Comparison of ENCODE assay signal across 1 cellular context in the genomic region with DNA sequence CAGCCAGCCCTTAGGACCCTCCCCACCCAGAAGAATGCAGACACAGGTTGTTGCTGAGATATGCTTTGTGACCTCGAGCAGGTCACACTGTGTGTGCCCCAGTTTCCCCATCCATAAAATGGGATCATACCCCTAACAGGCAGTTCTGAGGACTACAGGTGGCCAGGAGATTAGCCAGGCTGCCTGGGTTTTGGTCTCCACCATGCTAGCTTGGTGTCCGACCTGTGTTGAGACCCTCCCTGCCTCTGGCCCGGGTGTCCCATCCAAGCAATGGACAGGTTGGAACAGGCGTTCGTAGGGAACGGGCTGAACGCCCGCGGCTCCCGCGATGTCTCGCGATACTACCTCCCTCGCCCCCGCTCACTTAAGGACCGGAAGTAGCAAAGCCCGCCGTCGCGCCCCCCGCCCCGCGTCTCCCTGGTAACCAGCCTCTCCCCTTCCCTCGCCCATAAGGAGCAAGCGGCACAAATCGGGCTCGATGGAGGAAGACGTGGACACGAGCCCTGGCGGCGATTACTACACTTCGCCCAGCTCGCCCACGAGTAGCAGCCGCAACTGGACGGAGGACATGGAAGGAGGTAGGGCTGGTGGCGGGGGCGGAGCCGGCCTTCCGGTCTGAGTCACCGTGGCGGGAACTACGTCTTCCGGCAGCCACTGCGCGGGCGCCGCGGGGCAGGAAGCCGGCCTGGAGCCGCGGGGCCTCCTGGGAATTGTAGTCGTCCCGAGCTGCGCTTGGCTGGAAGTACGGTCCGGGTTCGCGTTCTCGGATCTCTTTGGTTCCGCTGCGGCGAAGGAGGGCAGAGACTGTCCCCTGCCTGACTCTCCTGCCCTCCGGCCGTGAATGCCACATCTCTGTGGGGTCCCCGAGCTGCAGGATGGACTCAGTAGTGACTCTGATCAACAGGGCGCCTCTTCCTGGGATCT.
TF ChIP-seq lines count a peak whose summit lies in the region.

No MANE protein-coding gene starts in this region.

TF ChIP-seq in HepG2, 621 proteins besides CTCF, POLR2A, EP300 and RAD21 (continued from another document and continues in another):
- no peak for TF ChIP-seq ZNF570 (CRISPR knock-in tag; IDR thresholded peaks at IDR 0.05; ENCODE audit: borderline replicate concordance)
- TF ChIP-seq ZNF432 (CRISPR knock-in tag; IDR thresholded peaks at IDR 0.05; ENCODE audit: borderline replicate concordance) = no peak
- TF ChIP-seq MED1 (CRISPR knock-in tag; IDR thresholded peaks at IDR 0.05) = 0 out of 2 replicates have a peak, but pooled peaks have one; percentile 13
- no peak for TF ChIP-seq ZBTB1 (CRISPR knock-in tag; IDR thresholded peaks at IDR 0.05; ENCODE audit: borderline replicate concordance)
- TF ChIP-seq SMAD3 (CRISPR knock-in tag; IDR thresholded peaks at IDR 0.05) = no peak
- peak; percentile 30; the same call in 1 of the 2 replicates for TF ChIP-seq NRL (CRISPR knock-in tag; IDR thresholded peaks at IDR 0.05; ENCODE audit: borderline replicate concordance)
- no peak for TF ChIP-seq NFIC (IDR thresholded peaks at IDR 0.05; ENCODE audit: low read length)
- TF ChIP-seq MBNL3 (CRISPR knock-in tag; conservative IDR thresholded peaks at IDR 0.05) = no peak
- peak; percentile 89 for TF ChIP-seq GATAD1 (CRISPR knock-in tag; IDR thresholded peaks at IDR 0.05)
- TF ChIP-seq, protein P1, sequence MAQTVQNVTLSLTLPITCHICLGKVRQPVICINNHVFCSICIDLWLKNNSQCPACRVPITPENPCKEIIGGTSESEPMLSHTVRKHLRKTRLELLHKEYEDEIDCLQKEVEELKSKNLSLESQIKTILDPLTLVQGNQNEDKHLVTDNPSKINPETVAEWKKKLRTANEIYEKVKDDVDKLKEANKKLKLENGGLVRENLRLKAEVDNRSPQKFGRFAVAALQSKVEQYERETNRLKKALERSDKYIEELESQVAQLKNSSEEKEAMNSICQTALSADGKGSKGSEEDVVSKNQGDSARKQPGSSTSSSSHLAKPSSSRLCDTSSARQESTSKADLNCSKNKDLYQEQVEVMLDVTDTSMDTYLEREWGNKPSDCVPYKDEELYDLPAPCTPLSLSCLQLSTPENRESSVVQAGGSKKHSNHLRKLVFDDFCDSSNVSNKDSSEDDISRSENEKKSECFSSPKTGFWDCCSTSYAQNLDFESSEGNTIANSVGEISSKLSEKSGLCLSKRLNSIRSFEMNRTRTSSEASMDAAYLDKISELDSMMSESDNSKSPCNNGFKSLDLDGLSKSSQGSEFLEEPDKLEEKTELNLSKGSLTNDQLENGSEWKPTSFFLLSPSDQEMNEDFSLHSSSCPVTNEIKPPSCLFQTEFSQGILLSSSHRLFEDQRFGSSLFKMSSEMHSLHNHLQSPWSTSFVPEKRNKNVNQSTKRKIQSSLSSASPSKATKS (CRISPR knock-in tag; IDR thresholded peaks at IDR 0.05) = no peak
- TF ChIP-seq TCF7 (IDR thresholded peaks at IDR 0.05; ENCODE audit: low read depth) = no peak
- no peak for TF ChIP-seq ZEB1 (IDR thresholded peaks at IDR 0.05; ENCODE audit: insufficient replicate concordance, low read depth)
- no peak for TF ChIP-seq TCF7L2 (IDR thresholded peaks at IDR 0.05; ENCODE audit: low read depth, low read length)
- no peak for TF ChIP-seq ZMAT3 (CRISPR knock-in tag; conservative IDR thresholded peaks at IDR 0.05)
- TF ChIP-seq USF2 (IDR thresholded peaks at IDR 0.05; ENCODE audit: low read depth, low read length) = no peak
- no peak for TF ChIP-seq USF2 (CRISPR knock-in tag; IDR thresholded peaks at IDR 0.05; ENCODE audit: borderline replicate concordance)
- TF ChIP-seq KAT7 (CRISPR knock-in tag; IDR thresholded peaks at IDR 0.05; ENCODE audit: borderline replicate concordance) = 0 out of 2 replicates have a peak, but pooled peaks have one; percentile 3
- TF ChIP-seq, protein P2, sequence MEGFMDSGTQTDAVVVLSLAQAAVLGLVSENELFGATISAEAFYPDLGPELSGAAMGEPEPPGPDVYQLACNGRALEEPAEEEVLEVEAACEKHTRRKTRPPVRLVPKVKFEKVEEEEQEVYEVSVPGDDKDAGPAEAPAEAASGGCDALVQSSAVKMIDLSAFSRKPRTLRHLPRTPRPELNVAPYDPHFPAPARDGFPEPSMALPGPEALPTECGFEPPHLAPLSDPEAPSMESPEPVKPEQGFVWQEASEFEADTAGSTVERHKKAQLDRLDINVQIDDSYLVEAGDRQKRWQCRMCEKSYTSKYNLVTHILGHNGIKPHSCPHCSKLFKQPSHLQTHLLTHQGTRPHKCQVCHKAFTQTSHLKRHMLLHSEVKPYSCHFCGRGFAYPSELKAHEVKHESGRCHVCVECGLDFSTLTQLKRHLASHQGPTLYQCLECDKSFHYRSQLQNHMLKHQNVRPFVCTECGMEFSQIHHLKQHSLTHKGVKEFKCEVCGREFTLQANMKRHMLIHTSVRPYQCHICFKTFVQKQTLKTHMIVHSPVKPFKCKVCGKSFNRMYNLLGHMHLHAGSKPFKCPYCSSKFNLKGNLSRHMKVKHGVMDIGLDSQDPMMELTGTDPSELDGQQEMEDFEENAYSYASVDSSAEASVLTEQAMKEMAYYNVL (CRISPR knock-in tag; IDR thresholded peaks at IDR 0.05; ENCODE audit: borderline replicate concordance) = 0 out of 2 replicates have a peak, but pooled peaks have one; percentile 26
- no peak for TF ChIP-seq FOXO1 (CRISPR knock-in tag; IDR thresholded peaks at IDR 0.05)
- TF ChIP-seq ZNF318 (CRISPR knock-in tag; IDR thresholded peaks at IDR 0.05) = no peak
- no peak for TF ChIP-seq RARA (CRISPR knock-in tag; IDR thresholded peaks at IDR 0.05)
- TF ChIP-seq IRF2 (CRISPR knock-in tag; IDR thresholded peaks at IDR 0.05) = peak; percentile 57
- no peak for TF ChIP-seq ZNF850 (CRISPR knock-in tag; conservative IDR thresholded peaks at IDR 0.05)
- peak; percentile 91 for TF ChIP-seq PHF8 (CRISPR knock-in tag; IDR thresholded peaks at IDR 0.05)
- TF ChIP-seq ZNF598 (CRISPR knock-in tag; IDR thresholded peaks at IDR 0.05; ENCODE audit: borderline replicate concordance) = no peak
- no peak for TF ChIP-seq ZNF251 (CRISPR knock-in tag; IDR thresholded peaks at IDR 0.05)
- TF ChIP-seq MYPOP (CRISPR knock-in tag; IDR thresholded peaks at IDR 0.05) = no peak
- TF ChIP-seq RFX1 (IDR thresholded peaks at IDR 0.05) = peak; percentile 51; the same call in 1 of the 2 replicates
- no peak; the same call in 1 of the 2 replicates for TF ChIP-seq ZBTB14 (CRISPR knock-in tag; IDR thresholded peaks at IDR 0.05)
- no peak for TF ChIP-seq ZNF616 (CRISPR knock-in tag; IDR thresholded peaks at IDR 0.05; ENCODE audit: low read depth)
- TF ChIP-seq ARHGAP35 (CRISPR knock-in tag; IDR thresholded peaks at IDR 0.05; ENCODE audit: borderline replicate concordance) = no peak
- TF ChIP-seq IKZF5 (CRISPR knock-in tag; IDR thresholded peaks at IDR 0.05) = peak; percentile 42; the same call in 1 of the 2 replicates
- no peak for TF ChIP-seq ATF7-NPFF (CRISPR knock-in tag; IDR thresholded peaks at IDR 0.05; ENCODE audit: low read depth)
- TF ChIP-seq GLI4 (CRISPR knock-in tag; IDR thresholded peaks at IDR 0.05; ENCODE audit: borderline replicate concordance) = no peak
- peak; percentile 98 for TF ChIP-seq GABPB1 (CRISPR knock-in tag; IDR thresholded peaks at IDR 0.05)
- TF ChIP-seq, protein P3, sequence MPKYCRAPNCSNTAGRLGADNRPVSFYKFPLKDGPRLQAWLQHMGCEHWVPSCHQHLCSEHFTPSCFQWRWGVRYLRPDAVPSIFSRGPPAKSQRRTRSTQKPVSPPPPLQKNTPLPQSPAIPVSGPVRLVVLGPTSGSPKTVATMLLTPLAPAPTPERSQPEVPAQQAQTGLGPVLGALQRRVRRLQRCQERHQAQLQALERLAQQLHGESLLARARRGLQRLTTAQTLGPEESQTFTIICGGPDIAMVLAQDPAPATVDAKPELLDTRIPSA (CRISPR knock-in tag; IDR thresholded peaks at IDR 0.05; ENCODE audit: borderline replicate concordance) = 0 out of 2 replicates have a peak, but pooled peaks have one; percentile 32
- no peak for TF ChIP-seq EEA1 (CRISPR knock-in tag; IDR thresholded peaks at IDR 0.05; ENCODE audit: borderline replicate concordance)
